ENCODE assay signal across 9 cellular contexts in the genomic region with DNA sequence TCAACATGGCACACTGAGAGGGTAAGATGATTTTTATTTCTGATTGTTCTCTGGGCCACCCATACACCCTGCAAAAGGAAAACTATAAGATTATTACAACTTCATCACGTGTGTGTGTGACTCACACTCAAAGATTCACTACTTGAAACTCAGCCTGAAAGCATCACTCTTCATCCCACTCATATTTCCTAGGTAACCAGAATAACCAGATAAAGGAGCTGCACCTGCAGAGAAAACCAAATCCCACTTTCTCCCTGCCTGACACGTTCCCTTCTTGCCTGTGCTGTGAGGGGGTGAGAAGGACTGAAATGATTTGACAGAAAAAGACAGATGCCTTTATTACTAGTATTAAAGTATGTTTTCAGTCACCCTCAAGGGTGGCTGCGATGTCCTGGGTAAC.
DNase-seq lines count a peak whose midpoint lies in the region; ATAC-seq and TF ChIP-seq lines count a peak whose summit lies in the region.
"Had no signal": no experiment of that assay in that cellular context is flagged by ENCODE, and none has a peak within 500 bp of the region (broad histone marks: within the 10 kb centered on the region; RNA-seq: fewer than 3 reads in every experiment).

No MANE protein-coding gene starts in this region.

- no peaks in the 10 kb centered on the region for H3K9me3 ChIP-seq in MG63

- H3K27me3 Mint-ChIP-seq in HFFc6 (ENCODE audit: insufficient read depth): no peaks in the 10 kb centered on the region
- no peaks in the 10 kb centered on the region for H3K27me3 Mint-ChIP-seq in natural killer cell treated with Interleukin-12 subunit alpha and Interleukin-12 subunit beta and Interleukin-15 and Interleukin-18, amount 100 ng/mL, for 72 hours
- H3K27me3 Mint-ChIP-seq: dendritic cell treated with granulocyte-macrophage colony-stimulating factor and Interleukin-4, amounts not matched to agents 40 ng/mL and 50 ng/mL, for 4 days had no signal

- no peak overlapping the region for H3K4me3 Mint-ChIP-seq in HFFc6
- H3K4me3 Mint-ChIP-seq in natural killer cell treated with Interleukin-12 subunit alpha and Interleukin-12 subunit beta and Interleukin-15 and Interleukin-18, amount 100 ng/mL, for 72 hours: peak overlapping the region; percentile 71
- H3K4me3 Mint-ChIP-seq: dendritic cell treated with granulocyte-macrophage colony-stimulating factor and Interleukin-4, amounts not matched to agents 40 ng/mL and 50 ng/mL, for 4 days had no signal

- H3K9me3 Mint-ChIP-seq in HFFc6: no peaks in the 10 kb centered on the region
- no peaks in the 10 kb centered on the region for H3K9me3 Mint-ChIP-seq in natural killer cell treated with Interleukin-12 subunit alpha and Interleukin-12 subunit beta and Interleukin-15 and Interleukin-18, amount 100 ng/mL, for 72 hours
- H3K9me3 Mint-ChIP-seq: dendritic cell treated with granulocyte-macrophage colony-stimulating factor and Interleukin-4, amounts not matched to agents 40 ng/mL and 50 ng/mL, for 4 days had no signal

- peak; percentile 46 for ATAC-seq in GM18519 (IDR thresholded peaks at IDR 0.05; ENCODE audit: low FRiP score, unreplicated experiment)
- peak; percentile 76 to 81 for ATAC-seq in natural killer cell treated with Interleukin-12 subunit alpha and Interleukin-12 subunit beta and Interleukin-15 and Interleukin-18, amount 100 ng/mL, for 72 hours

- TF ChIP-seq CTCF in HFFc6 (IDR thresholded peaks at IDR 0.05): no peak

- peak overlapping the region; percentile 29; the same call in 1 of the 2 replicates for H3K27ac Mint-ChIP-seq in HFFc6
- H3K27ac Mint-ChIP-seq in natural killer cell treated with Interleukin-12 subunit alpha and Interleukin-12 subunit beta and Interleukin-15 and Interleukin-18, amount 100 ng/mL, for 72 hours: peak overlapping the region; percentile 88 to 94
- H3K27ac Mint-ChIP-seq: dendritic cell treated with granulocyte-macrophage colony-stimulating factor and Interleukin-4, amounts not matched to agents 40 ng/mL and 50 ng/mL, for 4 days had no signal

- H3K36me3 ChIP-seq in MG63: no peaks in the 10 kb centered on the region

- peaks cover 4% of the 10 kb centered on the region; the same call in 1 of the 2 replicates for H3K36me3 Mint-ChIP-seq in HFFc6 (ENCODE audit: low read depth)
- peaks cover 10% of the 10 kb centered on the region for H3K36me3 Mint-ChIP-seq in natural killer cell treated with Interleukin-12 subunit alpha and Interleukin-12 subunit beta and Interleukin-15 and Interleukin-18, amount 100 ng/mL, for 72 hours

- H3K4me3 ChIP-seq in MG63: no peak overlapping the region

- H3K4me1 Mint-ChIP-seq in HFFc6 (ENCODE audit: low read depth): peaks cover 63% of the 10 kb centered on the region
- H3K4me1 Mint-ChIP-seq in natural killer cell treated with Interleukin-12 subunit alpha and Interleukin-12 subunit beta and Interleukin-15 and Interleukin-18, amount 100 ng/mL, for 72 hours (ENCODE audit: low read depth in 2 of 2): peaks cover 70 to 73% of the 10 kb centered on the region in 2 donors

- DNase-seq in HFFc6: peak; percentile 39
- peak; percentile 21 for DNase-seq in activated CD8-positive, alpha-beta memory T cell treated with anti-CD3 and anti-CD28 coated beads, Interleukin-2, amount 50 U/mL, for 24 hours (ENCODE audit: extremely low read depth)
- no peak for DNase-seq in natural killer cell treated with Interleukin-12 subunit alpha and Interleukin-12 subunit beta and Interleukin-15 and Interleukin-18, amount 100 ng/mL, for 72 hours (ENCODE audit: low spot score)
- DNase-seq in H4 (ENCODE audit: low spot score): no peak
- DNase-seq in MG63: no peak
- DNase-seq in MV-4-11 (lab: John Stamatoyannopoulos, UW): no peak
- no peak for DNase-seq in NCI-H1048 (lab: John Stamatoyannopoulos, UW)

- H3K27me3 ChIP-seq in MG63: no peaks in the 10 kb centered on the region

Comparison
In these comparisons a context has a peak if more than half of its experiments do, and no peak if none do; other contexts are left out.
1. DNase-seq: peak in HFFc6 (single experiment) and activated CD8-positive, alpha-beta memory T cell treated with anti-CD3 and anti-CD28 coated beads, Interleukin-2, amount 50 U/mL, for 24 hours (single experiment); none in natural killer cell treated with Interleukin-12 subunit alpha and Interleukin-12 subunit beta and Interleukin-15 and Interleukin-18, amount 100 ng/mL, for 72 hours (single experiment), H4 (single experiment), MG63 (single experiment), MV-4-11 (single experiment) and NCI-H1048 (single experiment).